24 cellular contexts compared by ENCODE assay signal in genomic region chr9:103068666-103069207, GRCh38.
"Had no signal": no experiment of that assay in that cellular context is flagged by ENCODE, and none has a peak within 500 bp of the region (broad histone marks: within the 10 kb centered on the region; RNA-seq: fewer than 3 reads in every experiment).

No MANE protein-coding gene starts in this region.

- H3K4me1 Mint-ChIP-seq: central memory CD8-positive, alpha-beta T cell; memory B cell; nephron progenitor cell; stimulated activated effector memory CD8-positive, alpha-beta T cell treated with anti-CD3 and anti-CD28 coated beads, Interleukin-12 subunit alpha, Interleukin-12 subunit beta, amount 100 ng/mL, for 72 hours; stimulated activated naive CD8-positive, alpha-beta T cell treated with anti-CD3 and anti-CD28 coated beads, Interleukin-15, amount 100 ng/mL, for 72 hours had no signal

- H3K4me1 ChIP-seq: ascending aorta, colonic mucosa, heart right ventricle, pancreas, psoas muscle, right atrium auricular region, tibial artery had no signal

- H3K9me3 Mint-ChIP-seq: activated naive CD4-positive, alpha-beta T cell treated with anti-CD3 and anti-CD28 coated beads, Interleukin-2, amount 50 U/mL, for 72 hours; activated T-helper 1 cell treated with anti-CD3 and anti-CD28 coated beads, Interleukin-12 subunit alpha, Interleukin-12 subunit beta, Interleukin-2, Interleukin-4 antibody, amounts not matched to agents 30 ng/mL and 10 ng/mL and 1 ng/mL, durations not matched to agents 14 hours and 24 hours and 36 hours; memory B cell; nephron progenitor cell; stimulated activated effector memory CD8-positive, alpha-beta T cell treated with anti-CD3 and anti-CD28 coated beads, Interleukin-12 subunit alpha, Interleukin-12 subunit beta, amount 100 ng/mL, for 72 hours had no signal

- H3K27ac Mint-ChIP-seq: activated CD8-positive, alpha-beta T cell treated with anti-CD3 and anti-CD28 coated beads, Interleukin-2, amount 10 ng/mL, durations not matched to agents 7 days and 5 days; activated naive CD4-positive, alpha-beta T cell treated with anti-CD3 and anti-CD28 coated beads, Interleukin-2, amount 50 U/mL, for 72 hours; activated T-helper 1 cell treated with anti-CD3 and anti-CD28 coated beads, Interleukin-12 subunit alpha, Interleukin-12 subunit beta, Interleukin-2, Interleukin-4 antibody, amounts not matched to agents 30 ng/mL and 10 ng/mL and 1 ng/mL, durations not matched to agents 14 hours and 24 hours and 36 hours; memory B cell; nephron progenitor cell; stimulated activated effector memory CD8-positive, alpha-beta T cell treated with anti-CD3 and anti-CD28 coated beads, Interleukin-12 subunit alpha, Interleukin-12 subunit beta, amount 100 ng/mL, for 72 hours; stimulated activated naive CD8-positive, alpha-beta T cell treated with anti-CD3 and anti-CD28 coated beads, Interleukin-15, amount 100 ng/mL, for 72 hours; T-helper 2 cell treated with Interferon-gamma antibody and Interleukin-4, amounts not matched to agents 5 μg/mL and 100 μg/mL, for 36 hours had no signal

- H3K27ac ChIP-seq: ascending aorta, colonic mucosa, dorsolateral prefrontal cortex, heart right ventricle, pancreas, psoas muscle, right atrium auricular region, skin epidermis, tibial artery had no signal

- FAIRE-seq: keratinocyte had no signal

- H3K27me3 Mint-ChIP-seq: central memory CD8-positive, alpha-beta T cell; memory B cell; stimulated activated naive CD8-positive, alpha-beta T cell treated with anti-CD3 and anti-CD28 coated beads, Interleukin-15, amount 100 ng/mL, for 72 hours had no signal

- DNase-seq: activated CD4-positive, alpha-beta T cell treated with anti-CD3 and anti-CD28 coated beads for 1 hour; activated CD4-positive, alpha-beta T cell treated with anti-CD3 and anti-CD28 coated beads, Interleukin-2, amount 50 U/mL, for 1 hour; activated CD8-positive, alpha-beta T cell treated with anti-CD3 and anti-CD28 coated beads, Interleukin-2, amount 10 ng/mL, durations not matched to agents 7 days and 5 days; activated gamma-delta T cell treated with Interleukin-2 at 50 U/mL for 16 hours; colonic mucosa; dorsolateral prefrontal cortex; heart right ventricle; left colon; nephron progenitor cell; pancreas; psoas muscle; stimulated activated CD4-positive, alpha-beta T cell treated with anti-CD3 and anti-CD28 coated beads, Interleukin-1b, Interleukin-23, amount 100 ng/mL, for 48 hours; stimulated activated naive CD8-positive, alpha-beta T cell treated with anti-CD3 and anti-CD28 coated beads, Interleukin-15, amount 100 ng/mL, for 72 hours; tibial artery had no signal

- H3K4me3 Mint-ChIP-seq: activated CD8-positive, alpha-beta T cell treated with anti-CD3 and anti-CD28 coated beads, Interleukin-2, amount 10 ng/mL, durations not matched to agents 7 days and 5 days; activated T-helper 1 cell treated with anti-CD3 and anti-CD28 coated beads, Interleukin-12 subunit alpha, Interleukin-12 subunit beta, Interleukin-2, Interleukin-4 antibody, amounts not matched to agents 30 ng/mL and 10 ng/mL and 1 ng/mL, durations not matched to agents 14 hours and 24 hours and 36 hours; central memory CD8-positive, alpha-beta T cell; memory B cell; nephron progenitor cell; stimulated activated effector memory CD8-positive, alpha-beta T cell treated with anti-CD3 and anti-CD28 coated beads, Interleukin-12 subunit alpha, Interleukin-12 subunit beta, amount 100 ng/mL, for 72 hours; stimulated activated naive CD8-positive, alpha-beta T cell treated with anti-CD3 and anti-CD28 coated beads, Interleukin-15, amount 100 ng/mL, for 72 hours; T-helper 2 cell treated with Interferon-gamma antibody and Interleukin-4, amounts not matched to agents 5 μg/mL and 100 μg/mL, for 36 hours had no signal

- H3K9me3 ChIP-seq: ascending aorta, colonic mucosa, pancreas, psoas muscle, right atrium auricular region, tibial artery had no signal

- H3K36me3 Mint-ChIP-seq: activated naive CD4-positive, alpha-beta T cell treated with anti-CD3 and anti-CD28 coated beads, Interleukin-2, amount 50 U/mL, for 72 hours; memory B cell; stimulated activated effector memory CD8-positive, alpha-beta T cell treated with anti-CD3 and anti-CD28 coated beads, Interleukin-12 subunit alpha, Interleukin-12 subunit beta, amount 100 ng/mL, for 72 hours had no signal

- H3K4me3 ChIP-seq: ascending aorta, colonic mucosa, dorsolateral prefrontal cortex, heart right ventricle, pancreas, psoas muscle, right atrium auricular region, skin epidermis, tibial artery had no signal

- H3K36me3 ChIP-seq: ascending aorta, colonic mucosa, heart right ventricle, pancreas, right atrium auricular region, tibial artery had no signal
